Comparison of ENCODE assay signal across 8 cellular contexts in genomic region chr14:59688224-59689170, GRCh38.
A peak's percentile ranks its signal among the peaks of the same experiment; 100 is the strongest.
DNase-seq lines count a peak whose midpoint lies in the region; ATAC-seq lines count a peak whose summit lies in the region.

No MANE protein-coding gene starts in this region.

- H3K4me1 Mint-ChIP-seq in immature natural killer cell: no peaks in the 10 kb centered on the region

- no peak overlapping the region for H3K27ac Mint-ChIP-seq in immature natural killer cell

- H3K9me3 Mint-ChIP-seq in immature natural killer cell: no peaks in the 10 kb centered on the region

- H3K4me3 Mint-ChIP-seq in immature natural killer cell: no peak overlapping the region

- peak; percentile 96 for ATAC-seq in GM19395 (IDR thresholded peaks at IDR 0.05; ENCODE audit: unreplicated experiment)
- ATAC-seq in HG03175 (IDR thresholded peaks at IDR 0.05; ENCODE audit: unreplicated experiment): peak; percentile 99
- no peak for ATAC-seq in stimulated activated naive CD8-positive, alpha-beta T cell treated with anti-CD3 and anti-CD28 coated beads, Interleukin-15, Interleukin-2, amounts not matched to agents 100 U/mL and 50 U/mL, for 24 hours

- DNase-seq in ELR (ENCODE audit: low read depth): peak; percentile 64
- peak; percentile 60 to 80 for DNase-seq in NCI-H526 (lab: John Stamatoyannopoulos, UW)
- peak; percentile 64 for DNase-seq in amniotic epithelial cell (ENCODE audit: low read depth)
- peak; percentile 70 for DNase-seq in iPS-NIHi11 (ENCODE audit: low spot score)
- DNase-seq in stimulated activated naive CD8-positive, alpha-beta T cell treated with anti-CD3 and anti-CD28 coated beads, Interleukin-15, Interleukin-2, amounts not matched to agents 100 U/mL and 50 U/mL, for 24 hours: peak; percentile 22
- DNase-seq in immature natural killer cell: no peak

- H3K36me3 Mint-ChIP-seq in immature natural killer cell: no peaks in the 10 kb centered on the region

- H3K27me3 Mint-ChIP-seq in immature natural killer cell (ENCODE audit: low read depth in 3 of 3): peaks cover 0 to 6% (median 4%) of the 10 kb centered on the region in 3 donors

Comparison
In these comparisons a context has a peak if more than half of its experiments do, and no peak if none do; other contexts are left out.
1. DNase-seq: peak in ELR (single experiment), NCI-H526 (2 of 2), amniotic epithelial cell (single experiment), iPS-NIHi11 (single experiment) and stimulated activated naive CD8-positive, alpha-beta T cell treated with anti-CD3 and anti-CD28 coated beads, Interleukin-15, Interleukin-2, amounts not matched to agents 100 U/mL and 50 U/mL, for 24 hours (single experiment); none in immature natural killer cell (0 of 3).